ENCODE assay signal across 23 cellular contexts in the genomic region with DNA sequence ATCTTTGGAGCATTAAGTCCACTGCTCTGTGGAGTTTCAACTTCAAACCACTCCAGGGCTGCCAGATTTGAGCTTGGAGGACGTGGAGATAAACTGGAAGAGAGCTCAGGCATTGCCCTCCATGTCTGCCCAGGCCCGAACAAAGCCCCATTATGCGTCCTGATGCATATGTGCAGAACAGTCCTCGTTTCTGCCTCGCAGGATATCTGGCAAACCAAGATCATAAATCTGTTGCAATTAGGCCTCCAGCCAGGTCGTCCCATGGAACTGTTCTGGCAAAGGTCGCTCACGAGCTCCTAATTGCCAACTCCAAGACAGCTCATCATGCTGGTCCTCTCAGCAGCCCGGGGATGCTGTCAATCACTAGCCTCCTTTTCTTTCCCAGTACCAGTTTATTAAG.
A peak's percentile ranks its signal among the peaks of the same experiment; 100 is the strongest.
DNase-seq lines count a peak whose midpoint lies in the region; FAIRE-seq and TF ChIP-seq lines count a peak whose summit lies in the region.
"Had no signal": no experiment of that assay in that cellular context is flagged by ENCODE, and none has a peak within 500 bp of the region (broad histone marks: within the 10 kb centered on the region; RNA-seq: fewer than 3 reads in every experiment).

No MANE protein-coding gene starts in this region.

- no peak for TF ChIP-seq POLR2A in suprapubic skin (IDR thresholded peaks at IDR 0.05)
- TF ChIP-seq POLR2A in H54 (IDR thresholded peaks at IDR 0.05; ENCODE audit: low read depth, low read length), result no peak

- H3K36me3 ChIP-seq in suprapubic skin (no peaks in the 10 kb centered on the region), GM23248 (ENCODE audit: low read depth) (no peaks in the 10 kb centered on the region)
- H3K36me3 ChIP-seq: adrenal gland, cardiac muscle cell, tibial artery had no signal

- FAIRE-seq in H54 (lab: Jason Lieb, UNC), result no peak

- peak overlapping the region; percentile 38 for H3K27ac ChIP-seq in suprapubic skin
- no peak overlapping the region for H3K27ac ChIP-seq in GM23248
- H3K27ac ChIP-seq: adrenal gland, cardiac muscle cell, parathyroid adenoma, skin epidermis, tibial artery had no signal

- H3F3A ChIP-seq in GM23248 (ENCODE audit: insufficient read depth), result no peaks in the 10 kb centered on the region

- H3K4me2 ChIP-seq in GM23248 (ENCODE audit: unreplicated experiment), result no peak overlapping the region
- H3K4me2 ChIP-seq: GM23338 had no signal

- H3K9ac ChIP-seq in GM23248, result no peak overlapping the region
- H3K9ac ChIP-seq: parathyroid adenoma had no signal

- H3K9me3 ChIP-seq in suprapubic skin (no peaks in the 10 kb centered on the region), GM23248 (ENCODE audit: low read depth) (no peaks in the 10 kb centered on the region)
- H3K9me3 ChIP-seq: adrenal gland, tibial artery had no signal

- no peak for TF ChIP-seq CTCF in suprapubic skin (IDR thresholded peaks at IDR 0.05)

- H3K4me1 ChIP-seq in suprapubic skin (peaks cover 26% of the 10 kb centered on the region), GM23248 (ENCODE audit: insufficient read depth) (no peaks in the 10 kb centered on the region)
- H3K4me1 ChIP-seq: parathyroid adenoma, tibial artery had no signal

- no peaks in the 10 kb centered on the region for H4K20me1 ChIP-seq in GM23248 (ENCODE audit: insufficient read depth)

- no peak overlapping the region for H2AFZ ChIP-seq in GM23248
- H2AFZ ChIP-seq: GM23338, parathyroid adenoma had no signal

- no peaks in the 10 kb centered on the region for H3K79me2 ChIP-seq in GM23248 (ENCODE audit: insufficient read depth)
- H3K79me2 ChIP-seq: parathyroid adenoma had no signal

- 30% methylated on average over 9 of the region's 9 CpGs for WGBS in suprapubic skin
- 8 to 10% methylated on average over 9 of the region's 9 CpGs for WGBS in GM23248 (ENCODE audit: low coverage in 1 of 2, low lambda C conversion rate in 2 of 2, missing lambda C conversion rate in 2 of 2), 2 experiments

- no peaks in the 10 kb centered on the region for H3K27me3 ChIP-seq in suprapubic skin
- H3K27me3 ChIP-seq in GM23248 (replicated peaks; ENCODE audit: insufficient read depth), result peaks cover 37% of the 10 kb centered on the region
- H3K27me3 ChIP-seq: adrenal gland, cardiac muscle cell, tibial artery had no signal

- peaks cover 3% of the 10 kb centered on the region; the same call in 1 of the 2 replicates for H3K9me2 ChIP-seq in GM23248 (ENCODE audit: insufficient read depth)

- DNase-seq in activated effector memory CD4-positive, alpha-beta T cell treated with anti-CD3 and anti-CD28 coated beads, Interleukin-2, amount 50 U/mL, for 16 hours, result peak; percentile 52
- DNase-seq in activated effector memory CD4-positive, alpha-beta T cell treated with Interleukin-2 at 50 U/mL for 16 hours, result no peak
- peak; percentile 11 for DNase-seq in astrocyte of the hippocampus (ENCODE audit: low read depth, low spot score)
- peak; percentile 87 for DNase-seq in islet precursor cell
- no peak for DNase-seq in suprapubic skin (ENCODE audit: low spot score in 2 of 2)
- no peak for DNase-seq in H54 (ENCODE audit: insufficient read length, low spot score)
- no peak for DNase-seq in GM23248
- DNase-seq in NCI-H2227 treated with DMSO at 0.1 percent for 48 hours (lab: John Stamatoyannopoulos, UW), result no peak
- DNase-seq: 8988T; activated CD8-positive, alpha-beta T cell treated with anti-CD3 and anti-CD28 coated beads for 36 hours; activated gamma-delta T cell treated with Interleukin-2 at 50 U/mL for 16 hours; activated T-cell treated with anti-CD3 and anti-CD28 coated beads for 4 hours; adrenal gland; dermis blood vessel endothelial cell; IMR-90; nephron progenitor cell; stimulated activated CD4-positive, alpha-beta T cell treated with anti-CD3 and anti-CD28 coated beads, Interleukin-2, amount 100 ng/mL, for 48 hours; stimulated activated naive CD4-positive, alpha-beta T cell; tibial artery had no signal

- in situ Hi-C loops in GM23248 (cut with MboI), result no loop called here

- no peak overlapping the region for H3K4me3 ChIP-seq in suprapubic skin
- H3K4me3 ChIP-seq in GM23248, result no peak overlapping the region
- H3K4me3 ChIP-seq: adrenal gland, cardiac muscle cell, GM23338, skin epidermis, tibial artery had no signal

- TF ChIP-seq EP300 in suprapubic skin (IDR thresholded peaks at IDR 0.05), result no peak

Comparison
In these comparisons a context has a peak if more than half of its experiments do, and no peak if none do; other contexts are left out.
1. DNase-seq: peak in activated effector memory CD4-positive, alpha-beta T cell treated with anti-CD3 and anti-CD28 coated beads, Interleukin-2, amount 50 U/mL, for 16 hours (single experiment), astrocyte of the hippocampus (single experiment) and islet precursor cell (single experiment); none in activated effector memory CD4-positive, alpha-beta T cell treated with Interleukin-2 at 50 U/mL for 16 hours (single experiment), suprapubic skin (0 of 2), H54 (single experiment), GM23248 (single experiment) and NCI-H2227 treated with DMSO at 0.1 percent for 48 hours (single experiment).